ENCODE assay signal across 9 cellular contexts in genomic region chrX:102950908-102951866, GRCh38. TPM values are rescaled to one million over a fixed set of nuclear protein-coding genes. Genes with fewer than 3 reads are reported as not detected.
DNase-seq lines count a peak whose midpoint lies in the region; ATAC-seq and TF ChIP-seq lines count a peak whose summit lies in the region.
"Had no signal": no experiment of that assay in that cellular context is flagged by ENCODE, and none has a peak within 500 bp of the region (broad histone marks: within the 10 kb centered on the region; RNA-seq: fewer than 3 reads in every experiment).

No MANE protein-coding gene starts in this region.

- no peaks in the 10 kb centered on the region for H3K9me3 Mint-ChIP-seq in T-helper 2 cell treated with Interferon-gamma antibody and Interleukin-4, amounts not matched to agents 5 μg/mL and 100 μg/mL, for 36 hours

- in situ Hi-C loops in astrocyte of the cerebellum (cut with HindIII; ENCODE audit: low sequenced_read_pairs), result no loop called here

- H3K4me3 ChIP-seq in astrocyte of the cerebellum (ENCODE audit: low read depth, low read length) (peak overlapping the region; percentile 21), iPS-15b (ENCODE audit: low read depth, low read length) (peak overlapping the region; percentile 44)
- H3K4me3 ChIP-seq: skin epidermis had no signal

- peaks cover 5% of the 10 kb centered on the region for H3K4me1 Mint-ChIP-seq in T-helper 2 cell treated with Interferon-gamma antibody and Interleukin-4, amounts not matched to agents 5 μg/mL and 100 μg/mL, for 36 hours (ENCODE audit: low read depth)

- H3K9ac ChIP-seq in iPS-15b (ENCODE audit: low read depth, low read length), result peak overlapping the region; percentile 4

- H3K9me3 ChIP-seq in iPS-15b (ENCODE audit: control insufficient read depth, insufficient read depth, low read length), result no peaks in the 10 kb centered on the region

- H3K27me3 ChIP-seq in iPS-15b (ENCODE audit: control insufficient read depth, insufficient read depth, low read length), result no peaks in the 10 kb centered on the region

- no peaks in the 10 kb centered on the region for H3K36me3 Mint-ChIP-seq in T-helper 2 cell treated with Interferon-gamma antibody and Interleukin-4, amounts not matched to agents 5 μg/mL and 100 μg/mL, for 36 hours (ENCODE audit: low read depth)

- intact Hi-C loops in posterior vena cava (cut with DNase I), result loop anchor here in 1 of 2 donors (10.0 kb wide), 1 partner anchor 224 kb away; no protein-coding TSS in a partner anchor

- peak; percentile 70 for ATAC-seq in HG02571 (IDR thresholded peaks at IDR 0.05; ENCODE audit: unreplicated experiment)

- no peaks in the 10 kb centered on the region for H3K27me3 Mint-ChIP-seq in T-helper 2 cell treated with Interferon-gamma antibody and Interleukin-4, amounts not matched to agents 5 μg/mL and 100 μg/mL, for 36 hours (ENCODE audit: low read depth)

- H3K27ac Mint-ChIP-seq in T-helper 2 cell treated with Interferon-gamma antibody and Interleukin-4, amounts not matched to agents 5 μg/mL and 100 μg/mL, for 36 hours, result no peak overlapping the region

- peak; percentile 72 for TF ChIP-seq CTCF in astrocyte of the cerebellum (IDR thresholded peaks at IDR 0.05; ENCODE audit: low read depth, low read length, missing control alignments)

- H3K4me1 ChIP-seq in iPS-15b (ENCODE audit: control insufficient read depth, insufficient read depth, low read length), result no peaks in the 10 kb centered on the region

- peak; percentile 44 for DNase-seq in GDM1 (lab: John Stamatoyannopoulos, UW)
- peak; percentile 52 for DNase-seq in NCI-H146 (lab: John Stamatoyannopoulos, UW)
- DNase-seq in T-helper 2 cell treated with Interferon-gamma antibody and Interleukin-4, amounts not matched to agents 5 μg/mL and 100 μg/mL, for 36 hours (ENCODE audit: low spot score), result peak; percentile 6
- DNase-seq in astrocyte of the cerebellum (ENCODE audit: low read depth), result no peak
- DNase-seq in stimulated activated CD4-positive, alpha-beta T cell treated with anti-CD3 and anti-CD28 coated beads, Interleukin-12 subunit alpha, Interleukin-12 subunit beta, amount 100 ng/mL, for 4 hours, result peak; percentile 44
- no peak for DNase-seq in posterior vena cava (ENCODE audit: low spot score)

- H3K36me3 ChIP-seq in iPS-15b (ENCODE audit: control insufficient read depth, insufficient read depth, low read length), result no peaks in the 10 kb centered on the region

- H3K4me3 Mint-ChIP-seq in T-helper 2 cell treated with Interferon-gamma antibody and Interleukin-4, amounts not matched to agents 5 μg/mL and 100 μg/mL, for 36 hours, result peak overlapping the region; percentile 42

RNA-seq across cellular contexts. Expression of gene RAB40AL, which starts 14.1 kb away (rescaled TPM):
- 1 to 10 TPM in 1 of 2 donors, under 1 TPM in 1; 0.86 to 1.9 TPM for total RNA-seq in posterior vena cava

Comparison
In these comparisons a context has a peak if more than half of its experiments do, and no peak if none do; other contexts are left out.
1. DNase-seq: peak in GDM1 (single experiment), NCI-H146 (single experiment), T-helper 2 cell treated with Interferon-gamma antibody and Interleukin-4, amounts not matched to agents 5 μg/mL and 100 μg/mL, for 36 hours (single experiment) and stimulated activated CD4-positive, alpha-beta T cell treated with anti-CD3 and anti-CD28 coated beads, Interleukin-12 subunit alpha, Interleukin-12 subunit beta, amount 100 ng/mL, for 4 hours (single experiment); none in astrocyte of the cerebellum (single experiment) and posterior vena cava (single experiment).